ENCODE assay signal across 1 cellular context in genomic region chr1:43968348-43968948, GRCh38.
A peak's percentile ranks its signal among the peaks of the same experiment; 100 is the strongest.
TF ChIP-seq lines count a peak whose summit lies in the region.

No MANE protein-coding gene starts in this region.

TF ChIP-seq in HepG2, 621 proteins besides CTCF, POLR2A, EP300 and RAD21 (continued from another document and continues in another):
- TF ChIP-seq ZNF597 (CRISPR knock-in tag; IDR thresholded peaks at IDR 0.05), result no peak
- TF ChIP-seq NFKBIZ (CRISPR knock-in tag; IDR thresholded peaks at IDR 0.05), result no peak
- no peak for TF ChIP-seq GABPA (IDR thresholded peaks at IDR 0.05; ENCODE audit: low read depth, low read length)
- 0 out of 2 replicates have a peak, but pooled peaks have one; percentile 27 for TF ChIP-seq GABPA (CRISPR knock-in tag; IDR thresholded peaks at IDR 0.05; ENCODE audit: low read depth)
- TF ChIP-seq KLF13 (CRISPR knock-in tag; IDR thresholded peaks at IDR 0.05), result no peak
- TF ChIP-seq ZNF230 (CRISPR knock-in tag; IDR thresholded peaks at IDR 0.05), result no peak
- no peak for TF ChIP-seq BRF2 (CRISPR knock-in tag; IDR thresholded peaks at IDR 0.05)
- no peak for TF ChIP-seq NONO (IDR thresholded peaks at IDR 0.05)
- no peak for TF ChIP-seq NONO (CRISPR knock-in tag; conservative IDR thresholded peaks at IDR 0.05)
- TF ChIP-seq HOXA9 (CRISPR knock-in tag; IDR thresholded peaks at IDR 0.05; ENCODE audit: borderline replicate concordance), result no peak
- no peak for TF ChIP-seq PCBP2 (optimal IDR thresholded peaks at IDR 0.05; ENCODE audit: low read depth, low read length, poor library complexity, severe bottlenecking)
- TF ChIP-seq ZNF414 (CRISPR knock-in tag; IDR thresholded peaks at IDR 0.05), result no peak
- TF ChIP-seq, protein P1, sequence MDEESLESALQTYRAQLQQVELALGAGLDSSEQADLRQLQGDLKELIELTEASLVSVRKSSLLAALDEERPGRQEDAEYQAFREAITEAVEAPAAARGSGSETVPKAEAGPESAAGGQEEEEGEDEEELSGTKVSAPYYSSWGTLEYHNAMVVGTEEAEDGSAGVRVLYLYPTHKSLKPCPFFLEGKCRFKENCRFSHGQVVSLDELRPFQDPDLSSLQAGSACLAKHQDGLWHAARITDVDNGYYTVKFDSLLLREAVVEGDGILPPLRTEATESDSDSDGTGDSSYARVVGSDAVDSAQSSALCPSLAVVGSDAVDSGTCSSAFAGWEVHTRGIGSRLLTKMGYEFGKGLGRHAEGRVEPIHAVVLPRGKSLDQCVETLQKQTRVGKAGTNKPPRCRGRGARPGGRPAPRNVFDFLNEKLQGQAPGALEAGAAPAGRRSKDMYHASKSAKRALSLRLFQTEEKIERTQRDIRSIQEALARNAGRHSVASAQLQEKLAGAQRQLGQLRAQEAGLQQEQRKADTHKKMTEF (CRISPR knock-in tag; IDR thresholded peaks at IDR 0.05), result no peak
- no peak for TF ChIP-seq SMARCE1 (IDR thresholded peaks at IDR 0.05; ENCODE audit: borderline replicate concordance)
- TF ChIP-seq, protein P2, sequence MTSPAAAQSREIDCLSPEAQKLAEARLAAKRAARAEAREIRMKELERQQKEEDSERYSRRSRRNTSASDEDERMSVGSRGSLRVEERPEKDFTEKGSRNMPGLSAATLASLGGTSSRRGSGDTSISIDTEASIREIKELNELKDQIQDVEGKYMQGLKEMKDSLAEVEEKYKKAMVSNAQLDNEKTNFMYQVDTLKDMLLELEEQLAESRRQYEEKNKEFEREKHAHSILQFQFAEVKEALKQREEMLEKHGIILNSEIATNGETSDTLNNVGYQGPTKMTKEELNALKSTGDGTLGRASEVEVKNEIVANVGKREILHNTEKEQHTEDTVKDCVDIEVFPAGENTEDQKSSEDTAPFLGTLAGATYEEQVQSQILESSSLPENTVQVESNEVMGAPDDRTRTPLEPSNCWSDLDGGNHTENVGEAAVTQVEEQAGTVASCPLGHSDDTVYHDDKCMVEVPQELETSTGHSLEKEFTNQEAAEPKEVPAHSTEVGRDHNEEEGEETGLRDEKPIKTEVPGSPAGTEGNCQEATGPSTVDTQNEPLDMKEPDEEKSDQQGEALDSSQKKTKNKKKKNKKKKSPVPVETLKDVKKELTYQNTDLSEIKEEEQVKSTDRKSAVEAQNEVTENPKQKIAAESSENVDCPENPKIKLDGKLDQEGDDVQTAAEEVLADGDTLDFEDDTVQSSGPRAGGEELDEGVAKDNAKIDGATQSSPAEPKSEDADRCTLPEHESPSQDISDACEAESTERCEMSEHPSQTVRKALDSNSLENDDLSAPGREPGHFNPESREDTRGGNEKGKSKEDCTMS (CRISPR knock-in tag; conservative IDR thresholded peaks at IDR 0.05), result no peak
- no peak for TF ChIP-seq MEIS1 (CRISPR knock-in tag; IDR thresholded peaks at IDR 0.05; ENCODE audit: borderline replicate concordance)
- TF ChIP-seq, protein P3, sequence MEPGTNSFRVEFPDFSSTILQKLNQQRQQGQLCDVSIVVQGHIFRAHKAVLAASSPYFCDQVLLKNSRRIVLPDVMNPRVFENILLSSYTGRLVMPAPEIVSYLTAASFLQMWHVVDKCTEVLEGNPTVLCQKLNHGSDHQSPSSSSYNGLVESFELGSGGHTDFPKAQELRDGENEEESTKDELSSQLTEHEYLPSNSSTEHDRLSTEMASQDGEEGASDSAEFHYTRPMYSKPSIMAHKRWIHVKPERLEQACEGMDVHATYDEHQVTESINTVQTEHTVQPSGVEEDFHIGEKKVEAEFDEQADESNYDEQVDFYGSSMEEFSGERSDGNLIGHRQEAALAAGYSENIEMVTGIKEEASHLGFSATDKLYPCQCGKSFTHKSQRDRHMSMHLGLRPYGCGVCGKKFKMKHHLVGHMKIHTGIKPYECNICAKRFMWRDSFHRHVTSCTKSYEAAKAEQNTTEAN (CRISPR knock-in tag; conservative IDR thresholded peaks at IDR 0.05), result 0 out of 2 replicates have a peak, but pooled peaks have one; percentile 35
- TF ChIP-seq ZNF841 (CRISPR knock-in tag; IDR thresholded peaks at IDR 0.05; ENCODE audit: borderline replicate concordance), result no peak
- TF ChIP-seq ZNF549 (CRISPR knock-in tag; IDR thresholded peaks at IDR 0.05), result no peak
- TF ChIP-seq MAFF (IDR thresholded peaks at IDR 0.05; ENCODE audit: low read depth, low read length), result no peak
- no peak; the same call in 1 of the 2 replicates for TF ChIP-seq SALL1 (CRISPR knock-in tag; IDR thresholded peaks at IDR 0.05)
- TF ChIP-seq, protein P4, sequence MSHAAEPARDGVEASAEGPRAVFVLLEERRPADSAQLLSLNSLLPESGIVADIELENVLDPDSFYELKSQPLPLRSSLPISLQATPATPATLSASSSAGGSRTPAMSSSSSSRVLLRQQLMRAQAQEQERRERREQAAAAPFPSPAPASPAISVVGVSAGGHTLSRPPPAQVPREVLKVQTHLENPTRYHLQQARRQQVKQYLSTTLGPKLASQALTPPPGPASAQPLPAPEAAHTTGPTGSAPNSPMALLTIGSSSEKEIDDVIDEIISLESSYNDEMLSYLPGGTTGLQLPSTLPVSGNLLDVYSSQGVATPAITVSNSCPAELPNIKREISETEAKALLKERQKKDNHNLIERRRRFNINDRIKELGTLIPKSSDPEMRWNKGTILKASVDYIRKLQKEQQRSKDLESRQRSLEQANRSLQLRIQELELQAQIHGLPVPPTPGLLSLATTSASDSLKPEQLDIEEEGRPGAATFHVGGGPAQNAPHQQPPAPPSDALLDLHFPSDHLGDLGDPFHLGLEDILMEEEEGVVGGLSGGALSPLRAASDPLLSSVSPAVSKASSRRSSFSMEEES (CRISPR knock-in tag; IDR thresholded peaks at IDR 0.05), result no peak
- TF ChIP-seq ZNF781 (CRISPR knock-in tag; IDR thresholded peaks at IDR 0.05; ENCODE audit: borderline replicate concordance, not compliant biosample characterization), result no peak
- TF ChIP-seq AGO1 (IDR thresholded peaks at IDR 0.05; ENCODE audit: low read depth, low read length, poor library complexity, severe bottlenecking), result no peak
- TF ChIP-seq ELF3 (CRISPR knock-in tag; IDR thresholded peaks at IDR 0.05), result peak; percentile 34; the same call in 1 of the 2 replicates
- TF ChIP-seq, protein P5, sequence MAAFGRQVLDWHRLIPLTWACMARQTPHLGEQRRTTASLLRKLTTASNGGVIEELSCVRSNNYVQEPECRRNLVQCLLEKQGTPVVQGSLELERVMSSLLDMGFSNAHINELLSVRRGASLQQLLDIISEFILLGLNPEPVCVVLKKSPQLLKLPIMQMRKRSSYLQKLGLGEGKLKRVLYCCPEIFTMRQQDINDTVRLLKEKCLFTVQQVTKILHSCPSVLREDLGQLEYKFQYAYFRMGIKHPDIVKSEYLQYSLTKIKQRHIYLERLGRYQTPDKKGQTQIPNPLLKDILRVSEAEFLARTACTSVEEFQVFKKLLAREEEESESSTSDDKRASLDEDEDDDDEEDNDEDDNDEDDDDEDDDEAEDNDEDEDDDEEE (CRISPR knock-in tag; IDR thresholded peaks at IDR 0.05), result no peak
- TF ChIP-seq JUN (CRISPR knock-in tag; IDR thresholded peaks at IDR 0.05), result no peak
- TF ChIP-seq BRCA1 (CRISPR knock-in tag; IDR thresholded peaks at IDR 0.05), result no peak
- no peak for TF ChIP-seq ZSCAN31 (CRISPR knock-in tag; IDR thresholded peaks at IDR 0.05; ENCODE audit: low read depth)
- TF ChIP-seq ZNF564 (CRISPR knock-in tag; IDR thresholded peaks at IDR 0.05), result no peak
- no peak for TF ChIP-seq ZNF556 (CRISPR knock-in tag; IDR thresholded peaks at IDR 0.05; ENCODE audit: borderline replicate concordance)
- TF ChIP-seq BCLAF1 (IDR thresholded peaks at IDR 0.05), result no peak
- no peak for TF ChIP-seq MEF2D (CRISPR knock-in tag; IDR thresholded peaks at IDR 0.05)
- no peak for TF ChIP-seq TBP (CRISPR knock-in tag; IDR thresholded peaks at IDR 0.05)
- TF ChIP-seq ZNF883 (CRISPR knock-in tag; IDR thresholded peaks at IDR 0.05; ENCODE audit: not compliant biosample characterization), result no peak
- TF ChIP-seq ZNF235 (CRISPR knock-in tag; IDR thresholded peaks at IDR 0.05; ENCODE audit: borderline replicate concordance), result no peak
- TF ChIP-seq, protein P6, sequence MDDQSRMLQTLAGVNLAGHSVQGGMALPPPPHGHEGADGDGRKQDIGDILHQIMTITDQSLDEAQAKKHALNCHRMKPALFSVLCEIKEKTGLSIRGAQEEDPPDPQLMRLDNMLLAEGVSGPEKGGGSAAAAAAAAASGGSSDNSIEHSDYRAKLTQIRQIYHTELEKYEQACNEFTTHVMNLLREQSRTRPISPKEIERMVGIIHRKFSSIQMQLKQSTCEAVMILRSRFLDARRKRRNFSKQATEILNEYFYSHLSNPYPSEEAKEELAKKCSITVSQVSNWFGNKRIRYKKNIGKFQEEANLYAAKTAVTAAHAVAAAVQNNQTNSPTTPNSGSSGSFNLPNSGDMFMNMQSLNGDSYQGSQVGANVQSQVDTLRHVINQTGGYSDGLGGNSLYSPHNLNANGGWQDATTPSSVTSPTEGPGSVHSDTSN (CRISPR knock-in tag; IDR thresholded peaks at IDR 0.05; ENCODE audit: borderline replicate concordance), result 0 out of 2 replicates have a peak, but pooled peaks have one; percentile 60
- TF ChIP-seq SAP130 (CRISPR knock-in tag; IDR thresholded peaks at IDR 0.05; ENCODE audit: low read depth), result peak; percentile 68
- 0 out of 2 replicates have a peak, but pooled peaks have one; percentile 41 for TF ChIP-seq NKX3-1 (CRISPR knock-in tag; IDR thresholded peaks at IDR 0.05)
- no peak for TF ChIP-seq SNAPC2 (CRISPR knock-in tag; IDR thresholded peaks at IDR 0.05)
- TF ChIP-seq, protein P7, sequence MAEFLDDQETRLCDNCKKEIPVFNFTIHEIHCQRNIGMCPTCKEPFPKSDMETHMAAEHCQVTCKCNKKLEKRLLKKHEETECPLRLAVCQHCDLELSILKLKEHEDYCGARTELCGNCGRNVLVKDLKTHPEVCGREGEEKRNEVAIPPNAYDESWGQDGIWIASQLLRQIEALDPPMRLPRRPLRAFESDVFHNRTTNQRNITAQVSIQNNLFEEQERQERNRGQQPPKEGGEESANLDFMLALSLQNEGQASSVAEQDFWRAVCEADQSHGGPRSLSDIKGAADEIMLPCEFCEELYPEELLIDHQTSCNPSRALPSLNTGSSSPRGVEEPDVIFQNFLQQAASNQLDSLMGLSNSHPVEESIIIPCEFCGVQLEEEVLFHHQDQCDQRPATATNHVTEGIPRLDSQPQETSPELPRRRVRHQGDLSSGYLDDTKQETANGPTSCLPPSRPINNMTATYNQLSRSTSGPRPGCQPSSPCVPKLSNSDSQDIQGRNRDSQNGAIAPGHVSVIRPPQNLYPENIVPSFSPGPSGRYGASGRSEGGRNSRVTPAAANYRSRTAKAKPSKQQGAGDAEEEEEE (CRISPR knock-in tag; IDR thresholded peaks at IDR 0.05; ENCODE audit: borderline replicate concordance), result no peak
- TF ChIP-seq ZZZ3 (CRISPR knock-in tag; IDR thresholded peaks at IDR 0.05; ENCODE audit: borderline replicate concordance), result no peak
- TF ChIP-seq ZNF558 (CRISPR knock-in tag; IDR thresholded peaks at IDR 0.05; ENCODE audit: borderline replicate concordance), result no peak
- TF ChIP-seq ZNF12 (CRISPR knock-in tag; IDR thresholded peaks at IDR 0.05), result no peak
- TF ChIP-seq, protein P8, sequence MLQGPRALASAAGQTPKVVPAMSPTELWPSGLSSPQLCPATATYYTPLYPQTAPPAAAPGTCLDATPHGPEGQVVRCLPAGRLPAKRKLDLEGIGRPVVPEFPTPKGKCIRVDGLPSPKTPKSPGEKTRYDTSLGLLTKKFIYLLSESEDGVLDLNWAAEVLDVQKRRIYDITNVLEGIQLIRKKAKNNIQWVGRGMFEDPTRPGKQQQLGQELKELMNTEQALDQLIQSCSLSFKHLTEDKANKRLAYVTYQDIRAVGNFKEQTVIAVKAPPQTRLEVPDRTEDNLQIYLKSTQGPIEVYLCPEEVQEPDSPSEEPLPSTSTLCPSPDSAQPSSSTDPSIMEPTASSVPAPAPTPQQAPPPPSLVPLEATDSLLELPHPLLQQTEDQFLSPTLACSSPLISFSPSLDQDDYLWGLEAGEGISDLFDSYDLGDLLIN (CRISPR knock-in tag; IDR thresholded peaks at IDR 0.05; ENCODE audit: borderline replicate concordance), result no peak
- TF ChIP-seq KDM3A (CRISPR knock-in tag; IDR thresholded peaks at IDR 0.05; ENCODE audit: low read depth), result no peak
- TF ChIP-seq ZNF138 (CRISPR knock-in tag; IDR thresholded peaks at IDR 0.05; ENCODE audit: low read depth), result no peak
- no peak for TF ChIP-seq KDM5A (IDR thresholded peaks at IDR 0.05; ENCODE audit: borderline replicate concordance, low read length)
- no peak for TF ChIP-seq ZNF768 (CRISPR knock-in tag; IDR thresholded peaks at IDR 0.05)
